ENCODE assay signal across 1 cellular context in genomic region chr10:73647211-73647874, GRCh38.
TF ChIP-seq lines count a peak whose summit lies in the region.

No MANE protein-coding gene starts in this region.

TF ChIP-seq in GM12878, 131 proteins besides CTCF, POLR2A, EP300 and RAD21:
- no peak for TF ChIP-seq TBL1XR1 (IDR thresholded peaks at IDR 0.05; ENCODE audit: low read depth, low read length)
- peak; percentile 60 for TF ChIP-seq USF1 (IDR thresholded peaks at IDR 0.05; ENCODE audit: borderline replicate concordance, extremely low read length, insufficient read depth, low read depth, low read length)
- TF ChIP-seq BHLHE40 (IDR thresholded peaks at IDR 0.05; ENCODE audit: borderline replicate concordance in 1 of 2, low read depth in 2 of 2, low read length in 1 of 2), result peak; percentile 14 to 43; a peak in 1 of 4 replicates
- no peak for TF ChIP-seq MYB (IDR thresholded peaks at IDR 0.05; ENCODE audit: borderline replicate concordance, low read depth, low read length)
